Comparison of ENCODE assay signal across 16 cellular contexts in genomic region chr17:34733351-34733750, GRCh38.
DNase-seq lines count a peak whose midpoint lies in the region; TF ChIP-seq lines count a peak whose summit lies in the region.
"Had no signal": no experiment of that assay in that cellular context is flagged by ENCODE, and none has a peak within 500 bp of the region (broad histone marks: within the 10 kb centered on the region; RNA-seq: fewer than 3 reads in every experiment).

No MANE protein-coding gene starts in this region.

- peaks cover 5% of the 10 kb centered on the region; the same call in 1 of the 2 replicates for H3K27me3 Mint-ChIP-seq in H9 (ENCODE audit: low read depth)
- peaks cover 18% of the 10 kb centered on the region for H3K27me3 Mint-ChIP-seq in endodermal cell (ENCODE audit: insufficient read depth)
- H3K27me3 Mint-ChIP-seq in osteocyte (ENCODE audit: unreplicated experiment) = no peaks in the 10 kb centered on the region
- peaks cover 53% of the 10 kb centered on the region for H3K27me3 Mint-ChIP-seq in nephron progenitor cell (ENCODE audit: low read depth, poor library complexity)

- H3K4me1 ChIP-seq in H9 (ENCODE audit: insufficient read depth, low read length) (no peaks in the 10 kb centered on the region), endodermal cell (ENCODE audit: control insufficient read depth, insufficient read depth, low read length) (no peaks in the 10 kb centered on the region)
- H3K4me1 ChIP-seq: HAP-1 had no signal

- no peak overlapping the region; a peak in 1 of 7 replicates for H3K27ac Mint-ChIP-seq in H9
- H3K27ac Mint-ChIP-seq in endodermal cell = no peak overlapping the region
- no peak overlapping the region for H3K27ac Mint-ChIP-seq in osteocyte (ENCODE audit: unreplicated experiment)
- no peak overlapping the region for H3K27ac Mint-ChIP-seq in nephron progenitor cell
- H3K27ac Mint-ChIP-seq: CD4-positive, alpha-beta memory T cell; HFFc6 had no signal

- H4K91ac ChIP-seq in H9 (ENCODE audit: insufficient read length, low read depth, low read length) = no peak overlapping the region

- H3K36me3 Mint-ChIP-seq in H9 (ENCODE audit: insufficient read depth in 1 of 3, low read depth in 3 of 3) (peaks cover 0 to 11% (median 2%) of the 10 kb centered on the region in 3 experiments; a peak in 4 of 7 replicates), endodermal cell (ENCODE audit: low read depth) (no peaks in the 10 kb centered on the region), osteocyte (ENCODE audit: unreplicated experiment) (no peaks in the 10 kb centered on the region), nephron progenitor cell (ENCODE audit: low read depth) (no peaks in the 10 kb centered on the region)
- H3K36me3 Mint-ChIP-seq: CD4-positive, alpha-beta memory T cell had no signal

- H2BK20ac ChIP-seq in H9 (ENCODE audit: low read depth, low read length, poor library complexity, severe bottlenecking) = no peak overlapping the region

- H4K8ac ChIP-seq in H9 (replicated peaks; ENCODE audit: insufficient read length, low read depth, low read length) = no peak overlapping the region

- no peak overlapping the region for H3K4me3 Mint-ChIP-seq in H9
- H3K4me3 Mint-ChIP-seq in endodermal cell = no peak overlapping the region
- no peak overlapping the region for H3K4me3 Mint-ChIP-seq in osteocyte (ENCODE audit: unreplicated experiment)
- H3K4me3 Mint-ChIP-seq in nephron progenitor cell = no peak overlapping the region
- H3K4me3 Mint-ChIP-seq: CD4-positive, alpha-beta memory T cell; HFFc6 had no signal

- WGBS in H9 (ENCODE audit: extremely low coverage, insufficient read length, low lambda C conversion rate) = no CpG with 5 or more reads among the region's 5 CpGs
- WGBS in endodermal cell (ENCODE audit: insufficient coverage in 1 of 2, insufficient read length in 1 of 2), 2 experiments = 87 to 92% methylated on average over 5 of the region's 5 CpGs

- no peak overlapping the region for H4K5ac ChIP-seq in H9 (ENCODE audit: insufficient read length, low read depth, low read length)

- H3K56ac ChIP-seq in H9 (ENCODE audit: insufficient read length, low read depth, low read length) = no peak overlapping the region

- no peaks in the 10 kb centered on the region for H3K79me1 ChIP-seq in H9 (ENCODE audit: insufficient read depth, low read depth, low read length, poor library complexity, severe bottlenecking)

- no peak overlapping the region for H3T11ph ChIP-seq in H9 (ENCODE audit: low read length)

- no peaks in the 10 kb centered on the region for H3K23me2 ChIP-seq in H9 (ENCODE audit: insufficient read length, low read depth, low read length, poor library complexity, severe bottlenecking)

- no peak overlapping the region for H3K23ac ChIP-seq in H9 (ENCODE audit: insufficient read length, low read depth, low read length)

- H2AK5ac ChIP-seq in H9 (ENCODE audit: insufficient read length, low read length) = no peak overlapping the region

- no peak overlapping the region for H3K18ac ChIP-seq in H9 (ENCODE audit: insufficient read length, low read depth, low read length)

- no peaks in the 10 kb centered on the region for H3K36me3 ChIP-seq in endodermal cell (ENCODE audit: control insufficient read depth, insufficient read depth, low read length)
- H3K36me3 ChIP-seq: HAP-1 had no signal

- DNase-seq in H9 (peak; percentile 29), endodermal cell (peak; percentile 52), osteocyte (ENCODE audit: extremely low spot score, unreplicated experiment) (peak; percentile 66), DMS79 (lab: John Stamatoyannopoulos, UW) (no peak), foreskin melanocyte (no peak), nephron progenitor cell (no peak)
- DNase-seq: C1 segment of cervical spinal cord; Calu3; CD4-positive, alpha-beta memory T cell; COR-L47; DMS53; DND-41; GM23248; HFFc6 had no signal

- H3K4me1 Mint-ChIP-seq in H9 (peaks cover 2 to 12% of the 10 kb centered on the region in 2 experiments), endodermal cell (no peaks in the 10 kb centered on the region), osteocyte (ENCODE audit: unreplicated experiment) (no peaks in the 10 kb centered on the region), nephron progenitor cell (peaks cover 8% of the 10 kb centered on the region)
- H3K4me1 Mint-ChIP-seq: CD4-positive, alpha-beta memory T cell had no signal

- H3K9me3 ChIP-seq in H9 (ENCODE audit: control insufficient read depth, low read depth, low read length) (no peaks in the 10 kb centered on the region), endodermal cell (ENCODE audit: control insufficient read depth, low read length) (peaks cover 4% of the 10 kb centered on the region)
- H3K9me3 ChIP-seq: HAP-1 had no signal

- no peak overlapping the region for H2AFZ ChIP-seq in H9 (ENCODE audit: low read length)
- H2AFZ ChIP-seq: GM23248 had no signal

- H3K9me3 Mint-ChIP-seq in H9 (peaks cover 8 to 10% of the 10 kb centered on the region in 2 experiments), endodermal cell (peaks cover 6% of the 10 kb centered on the region), osteocyte (ENCODE audit: unreplicated experiment) (peaks cover 7% of the 10 kb centered on the region), nephron progenitor cell (peaks cover 5% of the 10 kb centered on the region)

- H3K79me2 ChIP-seq in H9 (ENCODE audit: insufficient read depth, low read length) = no peaks in the 10 kb centered on the region

- H3K9ac ChIP-seq in H9 (ENCODE audit: extremely low read depth, insufficient read length, low read length) = no peak overlapping the region
- no peak overlapping the region for H3K9ac ChIP-seq in endodermal cell (ENCODE audit: extremely low read depth, low read length, poor library complexity, severe bottlenecking)
- H3K9ac ChIP-seq: GM23248 had no signal

- no peak for TF ChIP-seq CTCF in H9 (conservative IDR thresholded peaks at IDR 0.05)
- TF ChIP-seq CTCF in endodermal cell (conservative IDR thresholded peaks at IDR 0.05) = no peak
- no peak for TF ChIP-seq CTCF in osteocyte (IDR thresholded peaks at IDR 0.05)
- TF ChIP-seq CTCF in nephron progenitor cell (IDR thresholded peaks at IDR 0.05) = no peak

- H3K4ac ChIP-seq in H9 (ENCODE audit: low read depth, low read length) = no peak overlapping the region

- no peak overlapping the region for H2BK15ac ChIP-seq in H9 (ENCODE audit: low read depth, low read length)

- no peaks in the 10 kb centered on the region for H3K27me3 ChIP-seq in H9 (ENCODE audit: insufficient read depth, low read length)
- peaks cover 9% of the 10 kb centered on the region for H3K27me3 ChIP-seq in endodermal cell (ENCODE audit: control insufficient read depth, insufficient read depth, low read length, poor library complexity, severe bottlenecking)

- no peak overlapping the region for H3K27ac ChIP-seq in H9 (ENCODE audit: insufficient read length, low read depth, low read length)
- no peak overlapping the region for H3K27ac ChIP-seq in endodermal cell (ENCODE audit: low read depth, low read length)
- H3K27ac ChIP-seq: GM23248 had no signal

- H3K14ac ChIP-seq in H9 (ENCODE audit: insufficient read depth, low read length) = no peak overlapping the region

- H3K4me3 ChIP-seq in endodermal cell (ENCODE audit: low read length) = no peak overlapping the region
- H3K4me3 ChIP-seq: GM12878, GM23248, HAP-1 had no signal

- no peak overlapping the region for H2BK12ac ChIP-seq in H9 (ENCODE audit: insufficient read length, low read depth, low read length)

- H3K4me2 ChIP-seq in H9 (ENCODE audit: insufficient read depth, insufficient read length, low read length) = no peak overlapping the region

- no peak overlapping the region for H2BK120ac ChIP-seq in H9 (ENCODE audit: low read depth, low read length, poor library complexity, severe bottlenecking)

- no peaks in the 10 kb centered on the region for H4K20me1 ChIP-seq in H9 (ENCODE audit: control insufficient read depth, insufficient read depth, insufficient read length)

- no peak overlapping the region for H2BK5ac ChIP-seq in H9 (ENCODE audit: insufficient read length, low read length)

Comparison
In these comparisons a context has a peak if more than half of its experiments do, and no peak if none do; other contexts are left out.
1. DNase-seq: peak in H9 (single experiment), endodermal cell (single experiment) and osteocyte (single experiment); none in DMS79 (single experiment), foreskin melanocyte (single experiment) and nephron progenitor cell (single experiment).